ENCODE assay signal across 28 cellular contexts in the genomic region with DNA sequence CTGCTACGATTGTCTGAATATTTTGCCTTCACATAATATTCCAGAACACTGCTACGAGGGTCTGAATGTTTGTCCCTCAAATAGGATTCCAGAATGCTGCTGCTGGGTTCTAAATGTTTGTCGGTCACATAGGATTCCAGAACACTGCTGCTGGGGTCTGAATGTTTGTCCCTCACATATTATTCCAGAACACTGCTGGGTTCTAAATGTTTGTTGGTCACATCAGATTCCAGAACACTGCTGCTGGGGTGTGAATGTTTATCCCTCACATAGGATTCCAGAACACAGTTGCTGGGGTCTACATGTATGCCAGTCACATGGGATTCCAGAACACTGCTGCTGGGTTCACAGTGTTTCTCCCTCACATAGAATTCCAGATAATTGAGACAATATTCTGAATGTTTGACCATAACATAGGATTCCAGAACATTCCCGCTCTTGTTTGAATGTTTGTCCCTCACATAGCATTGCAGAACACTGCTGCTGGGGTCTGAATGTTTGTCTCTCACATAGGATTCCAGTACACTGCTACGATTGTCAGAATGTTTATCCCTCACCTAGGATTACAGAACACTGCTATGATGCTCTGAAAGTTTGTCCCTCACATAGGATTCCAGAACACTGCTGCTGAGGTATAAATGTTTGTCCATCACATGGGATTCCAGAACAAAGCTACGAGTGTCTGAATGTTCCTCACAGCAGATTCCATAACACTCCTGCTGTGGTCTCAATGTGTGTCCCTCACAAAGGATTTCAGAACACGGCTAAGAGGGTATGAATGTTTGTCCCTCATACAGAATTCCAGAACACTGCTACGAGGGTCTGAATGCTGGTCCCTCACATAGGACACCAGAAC.
"Had no signal": no experiment of that assay in that cellular context is flagged by ENCODE, and none has a peak within 500 bp of the region (broad histone marks: within the 10 kb centered on the region; RNA-seq: fewer than 3 reads in every experiment).

No MANE protein-coding gene starts in this region.

- H3K4me1 ChIP-seq: ascending aorta, breast epithelium, colonic mucosa, esophagus squamous epithelium had no signal

- DNase-seq: activated CD4-positive, alpha-beta memory T cell treated with anti-CD3 and anti-CD28 coated beads, Interleukin-2, amount 10 ng/mL, durations not matched to agents 7 days and 5 days; activated CD4-positive, alpha-beta T cell treated with anti-CD3 and anti-CD28 coated beads for 1 hour; activated CD4-positive, alpha-beta T cell treated with anti-CD3 and anti-CD28 coated beads for 4 hours; activated CD4-positive, alpha-beta T cell treated with anti-CD3 and anti-CD28 coated beads, Interleukin-2, amount 10 ng/mL, durations not matched to agents 7 days and 5 days; activated CD4-positive, alpha-beta T cell treated with anti-CD3 and anti-CD28 coated beads, Interleukin-2, amount 50 U/mL, for 4 hours; activated CD8-positive, alpha-beta memory T cell treated with anti-CD3 and anti-CD28 coated beads, Interleukin-2, amount 50 U/mL, for 48 hours; activated gamma-delta T cell; activated naive CD4-positive, alpha-beta T cell; activated naive CD4-positive, alpha-beta T cell treated with anti-CD3 and anti-CD28 coated beads, Interleukin-2, amount 10 ng/mL, durations not matched to agents 7 days and 5 days; activated naive CD8-positive, alpha-beta T cell treated with anti-CD3 and anti-CD28 coated beads, Interleukin-2, amount 10 ng/mL, durations not matched to agents 7 days and 5 days; activated T-cell treated with anti-CD3 and anti-CD28 coated beads for 4 hours; activated T-cell treated with anti-CD3 and anti-CD28 coated beads, Interleukin-2, amount 50 U/mL, for 24 hours; activated T-cell treated with anti-CD3 and anti-CD28 coated beads, Interleukin-2, amount 50 U/mL, for 72 hours; central memory CD4-positive, alpha-beta T cell; cerebellar nuclear complex; colonic mucosa; dorsolateral prefrontal cortex; effector memory CD4-positive, alpha-beta T cell; erythroblast; esophagus squamous epithelium; foreskin melanocyte; T-helper 2 cell had no signal

- H3K27me3 ChIP-seq: ascending aorta, breast epithelium, cardiac muscle cell, colonic mucosa, dorsolateral prefrontal cortex, esophagus squamous epithelium had no signal

- ATAC-seq: activated naive CD4-positive, alpha-beta T cell treated with anti-CD3 and anti-CD28 coated beads, Interleukin-2, amount 50 U/mL, for 72 hours; activated T-cell treated with anti-CD3 and anti-CD28 coated beads, Interleukin-2, amount 50 U/mL, for 72 hours had no signal

- H3K36me3 ChIP-seq: ascending aorta, breast epithelium, cardiac muscle cell, colonic mucosa, esophagus squamous epithelium had no signal

- H3K4me3 Mint-ChIP-seq: activated CD4-positive, alpha-beta memory T cell treated with anti-CD3 and anti-CD28 coated beads, Interleukin-2, amount 10 ng/mL, durations not matched to agents 7 days and 5 days; activated CD4-positive, alpha-beta T cell treated with anti-CD3 and anti-CD28 coated beads, Interleukin-2, amount 10 ng/mL, durations not matched to agents 7 days and 5 days; activated naive CD4-positive, alpha-beta T cell treated with anti-CD3 and anti-CD28 coated beads, Interleukin-2, amount 10 ng/mL, durations not matched to agents 7 days and 5 days; activated naive CD8-positive, alpha-beta T cell treated with anti-CD3 and anti-CD28 coated beads, Interleukin-2, amount 10 ng/mL, durations not matched to agents 7 days and 5 days; activated T-cell treated with anti-CD3 and anti-CD28 coated beads, Interleukin-2, amount 50 U/mL, for 24 hours; activated T-cell treated with anti-CD3 and anti-CD28 coated beads, Interleukin-2, amount 50 U/mL, for 72 hours; brain; dendritic cell treated with granulocyte-macrophage colony-stimulating factor and Interleukin-4, amounts not matched to agents 40 ng/mL and 50 ng/mL, for 4 days had no signal

- H3K27me3 Mint-ChIP-seq: activated CD4-positive, alpha-beta memory T cell treated with anti-CD3 and anti-CD28 coated beads, Interleukin-2, amount 10 ng/mL, durations not matched to agents 7 days and 5 days; activated CD4-positive, alpha-beta T cell treated with anti-CD3 and anti-CD28 coated beads, Interleukin-2, amount 10 ng/mL, durations not matched to agents 7 days and 5 days; activated naive CD4-positive, alpha-beta T cell treated with anti-CD3 and anti-CD28 coated beads, Interleukin-2, amount 10 ng/mL, durations not matched to agents 7 days and 5 days; activated naive CD8-positive, alpha-beta T cell treated with anti-CD3 and anti-CD28 coated beads, Interleukin-2, amount 10 ng/mL, durations not matched to agents 7 days and 5 days; activated T-cell treated with anti-CD3 and anti-CD28 coated beads, Interleukin-2, amount 50 U/mL, for 24 hours; brain; dendritic cell treated with granulocyte-macrophage colony-stimulating factor and Interleukin-4, amounts not matched to agents 40 ng/mL and 50 ng/mL, for 4 days had no signal

- H3K36me3 Mint-ChIP-seq: activated naive CD4-positive, alpha-beta T cell treated with anti-CD3 and anti-CD28 coated beads, Interleukin-2, amount 10 ng/mL, durations not matched to agents 7 days and 5 days; activated naive CD8-positive, alpha-beta T cell treated with anti-CD3 and anti-CD28 coated beads, Interleukin-2, amount 10 ng/mL, durations not matched to agents 7 days and 5 days had no signal

- H3K27ac ChIP-seq: ascending aorta, breast epithelium, cardiac muscle cell, colonic mucosa, dorsolateral prefrontal cortex, esophagus squamous epithelium had no signal

- H3K4me1 Mint-ChIP-seq: activated CD4-positive, alpha-beta memory T cell treated with anti-CD3 and anti-CD28 coated beads, Interleukin-2, amount 10 ng/mL, durations not matched to agents 7 days and 5 days; activated CD4-positive, alpha-beta T cell treated with anti-CD3 and anti-CD28 coated beads, Interleukin-2, amount 10 ng/mL, durations not matched to agents 7 days and 5 days; activated naive CD4-positive, alpha-beta T cell treated with anti-CD3 and anti-CD28 coated beads, Interleukin-2, amount 10 ng/mL, durations not matched to agents 7 days and 5 days; activated naive CD8-positive, alpha-beta T cell treated with anti-CD3 and anti-CD28 coated beads, Interleukin-2, amount 10 ng/mL, durations not matched to agents 7 days and 5 days; brain had no signal

- H3K4me3 ChIP-seq: ascending aorta, breast epithelium, cardiac muscle cell, colonic mucosa, dorsolateral prefrontal cortex, esophagus squamous epithelium had no signal

- H3K27ac Mint-ChIP-seq: activated CD4-positive, alpha-beta memory T cell treated with anti-CD3 and anti-CD28 coated beads, Interleukin-2, amount 10 ng/mL, durations not matched to agents 7 days and 5 days; activated CD4-positive, alpha-beta T cell treated with anti-CD3 and anti-CD28 coated beads, Interleukin-2, amount 10 ng/mL, durations not matched to agents 7 days and 5 days; activated naive CD4-positive, alpha-beta T cell treated with anti-CD3 and anti-CD28 coated beads, Interleukin-2, amount 10 ng/mL, durations not matched to agents 7 days and 5 days; activated naive CD4-positive, alpha-beta T cell treated with anti-CD3 and anti-CD28 coated beads, Interleukin-2, amount 50 U/mL, for 72 hours; activated naive CD8-positive, alpha-beta T cell treated with anti-CD3 and anti-CD28 coated beads, Interleukin-2, amount 10 ng/mL, durations not matched to agents 7 days and 5 days; activated T-cell treated with anti-CD3 and anti-CD28 coated beads, Interleukin-2, amount 50 U/mL, for 24 hours; activated T-cell treated with anti-CD3 and anti-CD28 coated beads, Interleukin-2, amount 50 U/mL, for 72 hours; brain; dendritic cell treated with granulocyte-macrophage colony-stimulating factor and Interleukin-4, amounts not matched to agents 40 ng/mL and 50 ng/mL, for 4 days had no signal
